9 cellular contexts compared by ENCODE assay signal in genomic region chr12:114673169-114673833, GRCh38. TPM values are rescaled to one million over a fixed set of nuclear protein-coding genes. Genes with fewer than 3 reads are reported as not detected.
DNase-seq lines count a peak whose midpoint lies in the region; ATAC-seq and TF ChIP-seq lines count a peak whose summit lies in the region.
"Had no signal": no experiment of that assay in that cellular context is flagged by ENCODE, and none has a peak within 500 bp of the region (broad histone marks: within the 10 kb centered on the region; RNA-seq: fewer than 3 reads in every experiment).

No MANE protein-coding gene starts in this region.

- peaks cover 93% of the 10 kb centered on the region for H3K27me3 Mint-ChIP-seq in endodermal cell (ENCODE audit: insufficient read depth)

- 55 to 70% methylated on average over 2 to 8 of the region's 10 CpGs for WGBS in endodermal cell (ENCODE audit: insufficient coverage in 1 of 2, insufficient read length in 1 of 2), 2 experiments
- WGBS in mesodermal cell (ENCODE audit: insufficient coverage in 2 of 2), 2 experiments: 45 to 61% methylated on average over 3 to 7 of the region's 10 CpGs

- peak overlapping the region; percentile 43 for H3K4me3 Mint-ChIP-seq in endodermal cell
- H3K4me3 Mint-ChIP-seq: activated T-helper 1 cell treated with anti-CD3 and anti-CD28 coated beads, Interleukin-12 subunit alpha, Interleukin-12 subunit beta, Interleukin-2, Interleukin-4 antibody, amounts not matched to agents 30 ng/mL and 10 ng/mL and 1 ng/mL, durations not matched to agents 14 hours and 24 hours and 36 hours had no signal

- H3K27me3 ChIP-seq in right atrium auricular region (no peaks in the 10 kb centered on the region), endodermal cell (ENCODE audit: control insufficient read depth, insufficient read depth, low read length, poor library complexity, severe bottlenecking) (peaks cover 93% of the 10 kb centered on the region)

- peaks cover 70% of the 10 kb centered on the region for H3K36me3 Mint-ChIP-seq in endodermal cell (ENCODE audit: low read depth)

- intact Hi-C loops in Right ventricle myocardium inferior (cut with DNase I): loop anchor here (10.0 kb wide), 1 partner anchor 432 kb away; no protein-coding TSS in a partner anchor

- H3K4me1 Mint-ChIP-seq in endodermal cell: peaks cover 54% of the 10 kb centered on the region

- ATAC-seq in Right ventricle myocardium inferior: peak; percentile 70
- ATAC-seq in HG03135 (IDR thresholded peaks at IDR 0.05; ENCODE audit: unreplicated experiment): no peak
- ATAC-seq in GM19463 (IDR thresholded peaks at IDR 0.05; ENCODE audit: unreplicated experiment): no peak

- H3K9me3 Mint-ChIP-seq in endodermal cell: no peaks in the 10 kb centered on the region
- H3K9me3 Mint-ChIP-seq: activated T-helper 1 cell treated with anti-CD3 and anti-CD28 coated beads, Interleukin-12 subunit alpha, Interleukin-12 subunit beta, Interleukin-2, Interleukin-4 antibody, amounts not matched to agents 30 ng/mL and 10 ng/mL and 1 ng/mL, durations not matched to agents 14 hours and 24 hours and 36 hours had no signal

- peaks cover 0 to 19% of the 10 kb centered on the region in 2 donors for H3K4me1 ChIP-seq in right atrium auricular region
- H3K4me1 ChIP-seq in endodermal cell (ENCODE audit: control insufficient read depth, insufficient read depth, low read length): peaks cover 11% of the 10 kb centered on the region
- peaks cover 62% of the 10 kb centered on the region for H3K4me1 ChIP-seq in mesodermal cell (ENCODE audit: control insufficient read depth, insufficient read depth, low read length, poor library complexity, severe bottlenecking)

- H3K36me3 ChIP-seq in right atrium auricular region (peaks cover 26% of the 10 kb centered on the region), endodermal cell (ENCODE audit: control insufficient read depth, insufficient read depth, low read length) (peaks cover 44% of the 10 kb centered on the region), mesodermal cell (ENCODE audit: control insufficient read depth, insufficient read depth, low read length) (peaks cover 67% of the 10 kb centered on the region)

- H3K27ac Mint-ChIP-seq in endodermal cell: peak overlapping the region; percentile 30
- H3K27ac Mint-ChIP-seq: activated T-helper 1 cell treated with anti-CD3 and anti-CD28 coated beads, Interleukin-12 subunit alpha, Interleukin-12 subunit beta, Interleukin-2, Interleukin-4 antibody, amounts not matched to agents 30 ng/mL and 10 ng/mL and 1 ng/mL, durations not matched to agents 14 hours and 24 hours and 36 hours had no signal

- H3K4me3 ChIP-seq in right atrium auricular region (no peak overlapping the region), endodermal cell (ENCODE audit: low read length) (no peak overlapping the region), mesodermal cell (ENCODE audit: extremely low read depth, insufficient read depth, low read length, poor library complexity, severe bottlenecking) (peak overlapping the region; percentile 33)

- H3K9me3 ChIP-seq in right atrium auricular region: no peaks in the 10 kb centered on the region
- no peaks in the 10 kb centered on the region for H3K9me3 ChIP-seq in endodermal cell (ENCODE audit: control insufficient read depth, low read length)
- H3K9me3 ChIP-seq in mesodermal cell (ENCODE audit: control insufficient read depth, low read length): no peaks in the 10 kb centered on the region

- H3K9ac ChIP-seq in endodermal cell (ENCODE audit: extremely low read depth, low read length, poor library complexity, severe bottlenecking): no peak overlapping the region

- TF ChIP-seq CTCF in right atrium auricular region (IDR thresholded peaks at IDR 0.05) (no peak), endodermal cell (conservative IDR thresholded peaks at IDR 0.05) (no peak)

- DNase-seq in Right ventricle myocardium inferior (ENCODE audit: missing footprints): no peak
- DNase-seq in right atrium auricular region (ENCODE audit: low spot score): no peak
- peak; percentile 75 for DNase-seq in endodermal cell
- no peak for DNase-seq in T1000 (lab: John Stamatoyannopoulos, UW)
- no peak for DNase-seq in stimulated activated CD4-positive, alpha-beta T cell treated with anti-CD3 and anti-CD28 coated beads, Interleukin-4, amount 100 ng/mL, for 1 hour

- H3K27ac ChIP-seq in right atrium auricular region: peak overlapping the region in 1 of 2 donors; percentile 10
- H3K27ac ChIP-seq in endodermal cell (ENCODE audit: low read depth, low read length): no peak overlapping the region
- H3K27ac ChIP-seq in mesodermal cell (ENCODE audit: low read depth, low read length, severe bottlenecking): peak overlapping the region; percentile 85

RNA-seq across cellular contexts. Expression of gene TBX3, which starts 10.7 kb away (rescaled TPM):
- total RNA-seq in Right ventricle myocardium inferior (11.9 TPM), right atrium auricular region (10 to 100 TPM in 1 of 2 donors, 1 to 10 TPM in 1; 6.1 to 16.1 TPM), endodermal cell (10 to 100 TPM; 80.8 to 88.1 TPM)
- polyA plus RNA-seq in endodermal cell (2013, experiment 1 of 2): 5.5 TPM
- 5.9 TPM for polyA plus RNA-seq in endodermal cell (2013, experiment 2 of 2)
- polyA plus RNA-seq in mesodermal cell (2013, experiment 1 of 2): 73.1 TPM
- 94.7 TPM for polyA plus RNA-seq in mesodermal cell (2013, experiment 2 of 2)
- total RNA-seq: activated T-helper 1 cell treated with anti-CD3 and anti-CD28 coated beads, Interleukin-12 subunit alpha, Interleukin-12 subunit beta, Interleukin-2, Interleukin-4 antibody, amounts not matched to agents 30 ng/mL and 10 ng/mL and 1 ng/mL, durations not matched to agents 14 hours and 24 hours and 36 hours had no signal
